Comparison of ENCODE assay signal across 19 cellular contexts in the genomic region with DNA sequence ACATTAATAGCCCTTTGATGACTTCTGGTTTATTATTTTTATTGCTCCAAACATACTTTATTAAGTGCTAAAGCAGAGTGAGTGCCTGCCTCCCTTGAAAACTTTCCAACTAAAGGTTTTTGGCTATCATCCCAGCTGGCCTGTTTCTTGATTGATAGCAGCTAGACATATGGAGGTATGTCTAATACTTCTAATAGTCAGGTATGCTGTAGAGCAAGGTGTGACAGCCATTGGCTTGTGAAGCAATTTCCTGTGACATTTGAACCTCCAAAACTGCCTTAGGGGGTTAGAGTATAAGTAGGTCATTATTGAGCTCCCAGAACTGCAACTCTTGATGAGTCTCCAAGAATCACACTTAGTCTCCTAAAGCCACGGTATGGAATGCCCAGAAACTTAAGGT. TPM values are rescaled to one million over a fixed set of nuclear protein-coding genes. Genes with fewer than 3 reads are reported as not detected.
"Had no signal": no experiment of that assay in that cellular context is flagged by ENCODE, and none has a peak within 500 bp of the region (broad histone marks: within the 10 kb centered on the region; RNA-seq: fewer than 3 reads in every experiment).

No MANE protein-coding gene starts in this region.

- H3K4me3 Mint-ChIP-seq: activated CD4-positive, alpha-beta T cell treated with anti-CD3 and anti-CD28 coated beads for 36 hours; activated naive CD8-positive, alpha-beta T cell treated with anti-CD3 and anti-CD28 coated beads, Interleukin-2, amount 10 ng/mL, durations not matched to agents 7 days and 5 days; stimulated activated effector memory CD8-positive, alpha-beta T cell treated with anti-CD3 and anti-CD28 coated beads, Interleukin-12 subunit alpha, Interleukin-12 subunit beta, amount 100 ng/mL, for 72 hours; WTC11 had no signal

- H3K4me3 ChIP-seq: body of pancreas, ovary, right lobe of liver, thoracic aorta, upper lobe of right lung had no signal

- H3K36me3 ChIP-seq: ovary, thoracic aorta had no signal

- H3K27ac Mint-ChIP-seq: activated CD4-positive, alpha-beta T cell treated with anti-CD3 and anti-CD28 coated beads for 36 hours; activated naive CD8-positive, alpha-beta T cell treated with anti-CD3 and anti-CD28 coated beads, Interleukin-2, amount 10 ng/mL, durations not matched to agents 7 days and 5 days; WTC11 had no signal

- H3K9me3 Mint-ChIP-seq: WTC11 had no signal

- DNase-seq: activated CD4-positive, alpha-beta T cell treated with anti-CD3 and anti-CD28 coated beads for 36 hours; activated CD4-positive, alpha-beta T cell treated with anti-CD3 and anti-CD28 coated beads, Interleukin-2, amount 50 U/mL, for 48 hours; activated naive CD4-positive, alpha-beta T cell; activated naive CD8-positive, alpha-beta T cell treated with anti-CD3 and anti-CD28 coated beads, Interleukin-2, amount 10 ng/mL, durations not matched to agents 7 days and 5 days; activated T-cell treated with anti-CD3 and anti-CD28 coated beads for 4 hours; amygdala; central memory CD4-positive, alpha-beta T cell; left cardiac atrium; mesendoderm; naive thymus-derived CD8-positive, alpha-beta T cell; ovary; right lobe of liver; stimulated activated CD4-positive, alpha-beta T cell treated with anti-CD3 and anti-CD28 coated beads, Interleukin-4, amount 100 ng/mL, for 24 hours; upper lobe of right lung had no signal

- H3K27me3 ChIP-seq: body of pancreas, ovary, right lobe of liver, upper lobe of right lung had no signal

- H3K9me3 ChIP-seq: body of pancreas, ovary, right lobe of liver, upper lobe of right lung had no signal

- ATAC-seq: activated CD4-positive, alpha-beta T cell treated with anti-CD3 and anti-CD28 coated beads for 36 hours; body of pancreas; left cardiac atrium; naive thymus-derived CD8-positive, alpha-beta T cell; right lobe of liver; stimulated activated effector memory CD8-positive, alpha-beta T cell treated with anti-CD3 and anti-CD28 coated beads, Interleukin-12 subunit alpha, Interleukin-12 subunit beta, amount 100 ng/mL, for 72 hours; upper lobe of right lung; WTC11 had no signal

- H3K27ac ChIP-seq: body of pancreas, ovary, right lobe of liver, thoracic aorta, upper lobe of right lung had no signal

- H3K27me3 Mint-ChIP-seq: activated CD4-positive, alpha-beta T cell treated with anti-CD3 and anti-CD28 coated beads for 36 hours; activated naive CD8-positive, alpha-beta T cell treated with anti-CD3 and anti-CD28 coated beads, Interleukin-2, amount 10 ng/mL, durations not matched to agents 7 days and 5 days; naive thymus-derived CD8-positive, alpha-beta T cell had no signal

- H3K4me1 ChIP-seq: right lobe of liver, upper lobe of right lung had no signal

- FAIRE-seq: colon had no signal

RNA-seq across cellular contexts. Expression of a gene that starts 55.8 kb away (rescaled TPM):
- total RNA-seq: activated CD4-positive, alpha-beta T cell treated with anti-CD3 and anti-CD28 coated beads for 36 hours; activated naive CD8-positive, alpha-beta T cell treated with anti-CD3 and anti-CD28 coated beads, Interleukin-2, amount 10 ng/mL, durations not matched to agents 7 days and 5 days; naive thymus-derived CD8-positive, alpha-beta T cell had no signal
